Comparison of ENCODE assay signal across 13 cellular contexts in genomic region chr15:85606721-85607120, GRCh38.
A peak's percentile ranks its signal among the peaks of the same experiment; 100 is the strongest.
DNase-seq lines count a peak whose midpoint lies in the region; ATAC-seq and TF ChIP-seq lines count a peak whose summit lies in the region.
"Had no signal": no experiment of that assay in that cellular context is flagged by ENCODE, and none has a peak within 500 bp of the region (broad histone marks: within the 10 kb centered on the region; RNA-seq: fewer than 3 reads in every experiment).

No MANE protein-coding gene starts in this region.

- no peaks in the 10 kb centered on the region for H3K27me3 Mint-ChIP-seq in activated CD4-positive, alpha-beta memory T cell treated with anti-CD3 and anti-CD28 coated beads for 36 hours
- no peaks in the 10 kb centered on the region for H3K27me3 Mint-ChIP-seq in activated CD4-positive, alpha-beta memory T cell treated with anti-CD3 and anti-CD28 coated beads, Interleukin-2, amount 10 ng/mL, durations not matched to agents 7 days and 5 days
- no peaks in the 10 kb centered on the region for H3K27me3 Mint-ChIP-seq in activated T-helper 1 cell treated with anti-CD3 and anti-CD28 coated beads, Interleukin-12 subunit alpha, Interleukin-12 subunit beta, Interleukin-2, Interleukin-4 antibody, amounts not matched to agents 30 ng/mL and 10 ng/mL and 1 ng/mL, durations not matched to agents 14 hours and 24 hours and 36 hours (ENCODE audit: insufficient read depth)

- H3K27me3 ChIP-seq in left lung (no peaks in the 10 kb centered on the region), suprapubic skin (no peaks in the 10 kb centered on the region)

- CTCF ChIA-PET in activated CD4-positive, alpha-beta memory T cell treated with anti-CD3 and anti-CD28 coated beads for 36 hours (lab: Charles Lee), result interaction anchor here (1.0 to 1.2 kb wide), 2 partner anchors 10 to 103 kb away, joined by 3 read pairs; no protein-coding TSS in a partner anchor
- CTCF ChIA-PET in activated CD4-positive, alpha-beta memory T cell treated with anti-CD3 and anti-CD28 coated beads, Interleukin-2, amount 10 ng/mL, durations not matched to agents 7 days and 5 days (lab: Charles Lee), result interaction anchor here (1.1 kb wide), 1 partner anchor 101 kb away, joined by 3 read pairs; no protein-coding TSS in a partner anchor

- H3K27ac ChIP-seq in left lung (peak overlapping the region; percentile 48 to 73), suprapubic skin (peak overlapping the region; percentile 56)

- ATAC-seq in left lung, result no peak
- ATAC-seq: GM12878 had no signal

- no peak overlapping the region for H3K4me3 Mint-ChIP-seq in activated CD4-positive, alpha-beta memory T cell treated with anti-CD3 and anti-CD28 coated beads for 36 hours
- H3K4me3 Mint-ChIP-seq in activated CD4-positive, alpha-beta memory T cell treated with anti-CD3 and anti-CD28 coated beads, Interleukin-2, amount 10 ng/mL, durations not matched to agents 7 days and 5 days, result no peak overlapping the region
- H3K4me3 Mint-ChIP-seq in activated T-helper 1 cell treated with anti-CD3 and anti-CD28 coated beads, Interleukin-12 subunit alpha, Interleukin-12 subunit beta, Interleukin-2, Interleukin-4 antibody, amounts not matched to agents 30 ng/mL and 10 ng/mL and 1 ng/mL, durations not matched to agents 14 hours and 24 hours and 36 hours, result no peak overlapping the region

- H3K27ac Mint-ChIP-seq in activated CD4-positive, alpha-beta memory T cell treated with anti-CD3 and anti-CD28 coated beads for 36 hours, result peak overlapping the region; percentile 30
- no peak overlapping the region for H3K27ac Mint-ChIP-seq in activated CD4-positive, alpha-beta memory T cell treated with anti-CD3 and anti-CD28 coated beads, Interleukin-2, amount 10 ng/mL, durations not matched to agents 7 days and 5 days
- H3K27ac Mint-ChIP-seq in activated T-helper 1 cell treated with anti-CD3 and anti-CD28 coated beads, Interleukin-12 subunit alpha, Interleukin-12 subunit beta, Interleukin-2, Interleukin-4 antibody, amounts not matched to agents 30 ng/mL and 10 ng/mL and 1 ng/mL, durations not matched to agents 14 hours and 24 hours and 36 hours, result peak overlapping the region; percentile 75

- no peak overlapping the region for H3K4me3 ChIP-seq in left lung
- no peak overlapping the region for H3K4me3 ChIP-seq in suprapubic skin
- H3K4me3 ChIP-seq: GM12878 had no signal

- POLR2A ChIA-PET in activated CD4-positive, alpha-beta memory T cell treated with anti-CD3 and anti-CD28 coated beads for 36 hours (lab: Charles Lee), result interaction anchor here (0.9 to 1.2 kb wide), 3 partner anchors 9 to 25 kb away, joined by 3 to 4 read pairs (median 3); no protein-coding TSS in a partner anchor
- POLR2A ChIA-PET in activated CD4-positive, alpha-beta memory T cell treated with anti-CD3 and anti-CD28 coated beads, Interleukin-2, amount 10 ng/mL, durations not matched to agents 7 days and 5 days (lab: Charles Lee), result interaction anchor here (0.8 to 1.2 kb wide), 4 partner anchors 9 to 61 kb away, joined by 3 to 4 read pairs (median 4); no protein-coding TSS in a partner anchor

- peaks cover 28% of the 10 kb centered on the region for H3K36me3 Mint-ChIP-seq in activated CD4-positive, alpha-beta memory T cell treated with anti-CD3 and anti-CD28 coated beads for 36 hours
- H3K36me3 Mint-ChIP-seq in activated CD4-positive, alpha-beta memory T cell treated with anti-CD3 and anti-CD28 coated beads, Interleukin-2, amount 10 ng/mL, durations not matched to agents 7 days and 5 days (ENCODE audit: low read depth), result peaks cover 35% of the 10 kb centered on the region
- H3K36me3 Mint-ChIP-seq in activated T-helper 1 cell treated with anti-CD3 and anti-CD28 coated beads, Interleukin-12 subunit alpha, Interleukin-12 subunit beta, Interleukin-2, Interleukin-4 antibody, amounts not matched to agents 30 ng/mL and 10 ng/mL and 1 ng/mL, durations not matched to agents 14 hours and 24 hours and 36 hours (ENCODE audit: low read depth), result peaks cover 28% of the 10 kb centered on the region

- no peak for TF ChIP-seq CTCF in left lung (IDR thresholded peaks at IDR 0.05)
- no peak for TF ChIP-seq CTCF in suprapubic skin (IDR thresholded peaks at IDR 0.05)

- intact Hi-C loops in activated CD4-positive, alpha-beta memory T cell treated with anti-CD3 and anti-CD28 coated beads for 36 hours (cut with micrococcal nuclease), result no loop called here
- intact Hi-C loops in activated T-helper 1 cell treated with anti-CD3 and anti-CD28 coated beads, Interleukin-12 subunit alpha, Interleukin-12 subunit beta, Interleukin-2, Interleukin-4 antibody, amounts not matched to agents 30 ng/mL and 10 ng/mL and 1 ng/mL, durations not matched to agents 14 hours and 24 hours and 36 hours (cut with micrococcal nuclease), result loop anchor here (1.0 kb wide), 1 partner anchor 9 kb away; no protein-coding TSS in a partner anchor
- intact Hi-C loops in left lung (cut with DNase I), result no loop called here

- no peaks in the 10 kb centered on the region for H3K9me3 Mint-ChIP-seq in activated CD4-positive, alpha-beta memory T cell treated with anti-CD3 and anti-CD28 coated beads for 36 hours
- no peaks in the 10 kb centered on the region for H3K9me3 Mint-ChIP-seq in activated CD4-positive, alpha-beta memory T cell treated with anti-CD3 and anti-CD28 coated beads, Interleukin-2, amount 10 ng/mL, durations not matched to agents 7 days and 5 days
- no peaks in the 10 kb centered on the region for H3K9me3 Mint-ChIP-seq in activated T-helper 1 cell treated with anti-CD3 and anti-CD28 coated beads, Interleukin-12 subunit alpha, Interleukin-12 subunit beta, Interleukin-2, Interleukin-4 antibody, amounts not matched to agents 30 ng/mL and 10 ng/mL and 1 ng/mL, durations not matched to agents 14 hours and 24 hours and 36 hours

- H3K9me3 ChIP-seq in left lung (no peaks in the 10 kb centered on the region), suprapubic skin (no peaks in the 10 kb centered on the region)

- peaks cover 19 to 25% of the 10 kb centered on the region in 2 donors for H3K4me1 ChIP-seq in left lung
- H3K4me1 ChIP-seq in suprapubic skin, result peaks cover 28% of the 10 kb centered on the region

- TF ChIP-seq POLR2A in suprapubic skin (IDR thresholded peaks at IDR 0.05), result no peak

- peaks cover 29% of the 10 kb centered on the region for H3K4me1 Mint-ChIP-seq in activated CD4-positive, alpha-beta memory T cell treated with anti-CD3 and anti-CD28 coated beads for 36 hours (ENCODE audit: low read depth)
- peaks cover 31% of the 10 kb centered on the region for H3K4me1 Mint-ChIP-seq in activated CD4-positive, alpha-beta memory T cell treated with anti-CD3 and anti-CD28 coated beads, Interleukin-2, amount 10 ng/mL, durations not matched to agents 7 days and 5 days
- H3K4me1 Mint-ChIP-seq in activated T-helper 1 cell treated with anti-CD3 and anti-CD28 coated beads, Interleukin-12 subunit alpha, Interleukin-12 subunit beta, Interleukin-2, Interleukin-4 antibody, amounts not matched to agents 30 ng/mL and 10 ng/mL and 1 ng/mL, durations not matched to agents 14 hours and 24 hours and 36 hours (ENCODE audit: low read depth), result peaks cover 15% of the 10 kb centered on the region

- WGBS in suprapubic skin, result 16% methylated on average over 2 of the region's 2 CpGs

- DNase-seq in activated CD4-positive, alpha-beta memory T cell treated with anti-CD3 and anti-CD28 coated beads for 36 hours, result no peak
- no peak for DNase-seq in activated CD4-positive, alpha-beta memory T cell treated with anti-CD3 and anti-CD28 coated beads, Interleukin-2, amount 10 ng/mL, durations not matched to agents 7 days and 5 days
- no peak for DNase-seq in activated T-helper 1 cell treated with anti-CD3 and anti-CD28 coated beads, Interleukin-12 subunit alpha, Interleukin-12 subunit beta, Interleukin-2, Interleukin-4 antibody, amounts not matched to agents 30 ng/mL and 10 ng/mL and 1 ng/mL, durations not matched to agents 14 hours and 24 hours and 36 hours (ENCODE audit: low spot score)
- DNase-seq in left lung (no peak), suprapubic skin (ENCODE audit: low spot score in 2 of 2) (no peak), cerebellum (ENCODE audit: low spot score) (no peak), NCI-H2081 treated with DMSO at 0.1 percent for 48 hours (lab: John Stamatoyannopoulos, UW) (no peak)
- no peak for DNase-seq in stimulated activated naive CD4-positive, alpha-beta T cell treated with Interleukin-2 at 50 U/mL for 16 hours (lab: John Stamatoyannopoulos, UW)
- DNase-seq: activated CD4-positive, CD25-positive, alpha-beta regulatory T cell treated with anti-CD3 and anti-CD28 coated beads, Interleukin-2, amount 50 U/mL, for 72 hours; activated gamma-delta T cell treated with Interleukin-2 at 50 U/mL for 16 hours; DMS79 treated with DMSO at 0.1 percent for 48 hours; midbrain had no signal

- TF ChIP-seq EP300 in suprapubic skin (IDR thresholded peaks at IDR 0.05), result no peak

- H3K36me3 ChIP-seq in left lung, result peaks cover 0 to 52% of the 10 kb centered on the region in 2 donors
- H3K36me3 ChIP-seq in suprapubic skin, result peaks cover 7% of the 10 kb centered on the region
